In genomic region chr5:52997424-52997823, GRCh38 we compare ENCODE assay signal across 12 cellular contexts. TPM values are rescaled to one million over a fixed set of nuclear protein-coding genes. Genes with fewer than 3 reads are reported as not detected.
DNase-seq lines count a peak whose midpoint lies in the region; ATAC-seq and TF ChIP-seq lines count a peak whose summit lies in the region.
"Had no signal": no experiment of that assay in that cellular context is flagged by ENCODE, and none has a peak within 500 bp of the region (broad histone marks: within the 10 kb centered on the region; RNA-seq: fewer than 3 reads in every experiment).

No MANE protein-coding gene starts in this region.

- DNase-seq in Caki2 (ENCODE audit: low read depth) (peak; percentile 14), Panc1 (ENCODE audit: low read depth, low spot score) (no peak), foreskin keratinocyte (peak in 1 of 2 donors; percentile 14), nucleus accumbens (lab: John Stamatoyannopoulos, UW) (peak in 46 of 56 donors; percentile 1 to 87 (median 66)), cerebellum (ENCODE audit: low spot score) (no peak)
- DNase-seq in natural killer cell treated with Interleukin-12 subunit alpha and Interleukin-12 subunit beta and Interleukin-15 and Interleukin-18, amount 100 ng/mL, for 72 hours (ENCODE audit: low spot score): no peak
- no peak for DNase-seq in CD8-positive, alpha-beta memory T cell
- DNase-seq: AML-193, T-helper 9 cell had no signal

- in situ Hi-C loops in Caki2 (cut with HindIII; ENCODE audit: low pct_unique_long_range_greater_than_20kb, low sequenced_read_pairs) (no loop called here), Panc1 (cut with HindIII; ENCODE audit: low pct_unique_long_range_greater_than_20kb, low sequenced_read_pairs) (no loop called here)

- H3K27me3 Mint-ChIP-seq in natural killer cell treated with Interleukin-12 subunit alpha and Interleukin-12 subunit beta and Interleukin-15 and Interleukin-18, amount 100 ng/mL, for 72 hours: peaks cover 7 to 14% of the 10 kb centered on the region in 2 donors
- H3K27me3 Mint-ChIP-seq in CD8-positive, alpha-beta memory T cell: peaks cover 1 to 3% of the 10 kb centered on the region in 2 donors

- no peaks in the 10 kb centered on the region for H3K4me1 Mint-ChIP-seq in natural killer cell treated with Interleukin-12 subunit alpha and Interleukin-12 subunit beta and Interleukin-15 and Interleukin-18, amount 100 ng/mL, for 72 hours (ENCODE audit: low read depth in 2 of 2)
- no peaks in the 10 kb centered on the region for H3K4me1 Mint-ChIP-seq in CD8-positive, alpha-beta memory T cell

- H3K4me3 ChIP-seq in Panc1 (ENCODE audit: low read depth in 2 of 2, low read length in 2 of 2): peak overlapping the region in 1 of 2 experiments; percentile 16; a peak in 1 of 4 replicates
- H3K4me3 ChIP-seq in CD8-positive, alpha-beta memory T cell (ENCODE audit: low read length): no peak overlapping the region
- H3K4me3 ChIP-seq: thoracic aorta had no signal

- H3K9me3 Mint-ChIP-seq in natural killer cell treated with Interleukin-12 subunit alpha and Interleukin-12 subunit beta and Interleukin-15 and Interleukin-18, amount 100 ng/mL, for 72 hours: no peaks in the 10 kb centered on the region
- H3K9me3 Mint-ChIP-seq in CD8-positive, alpha-beta memory T cell: no peaks in the 10 kb centered on the region

- no peaks in the 10 kb centered on the region for H3K27me3 ChIP-seq in Panc1 (ENCODE audit: control insufficient read depth, insufficient read depth, low read length)
- no peaks in the 10 kb centered on the region for H3K27me3 ChIP-seq in foreskin keratinocyte
- no peaks in the 10 kb centered on the region for H3K27me3 ChIP-seq in CD8-positive, alpha-beta memory T cell (ENCODE audit: insufficient read depth, low read length, poor library complexity, severe bottlenecking)

- intact Hi-C loops in Panc1 (cut with micrococcal nuclease; ENCODE audit: unreplicated experiment): no loop called here

- TF ChIP-seq CTCF in Panc1 (IDR thresholded peaks at IDR 0.05) (no peak), foreskin keratinocyte (conservative IDR thresholded peaks at IDR 0.05) (no peak)

- no peaks in the 10 kb centered on the region for H3K9me3 ChIP-seq in Panc1 (ENCODE audit: control insufficient read depth, insufficient read depth, low read depth, low read length)
- no peaks in the 10 kb centered on the region for H3K9me3 ChIP-seq in CD8-positive, alpha-beta memory T cell (ENCODE audit: low read length)
- H3K9me3 ChIP-seq: neutrophil, thoracic aorta had no signal

- H3K4me3 Mint-ChIP-seq in natural killer cell treated with Interleukin-12 subunit alpha and Interleukin-12 subunit beta and Interleukin-15 and Interleukin-18, amount 100 ng/mL, for 72 hours: no peak overlapping the region
- no peak overlapping the region for H3K4me3 Mint-ChIP-seq in CD8-positive, alpha-beta memory T cell

- H3K4me1 ChIP-seq in Panc1 (ENCODE audit: control insufficient read depth, insufficient read depth, low read length) (peaks cover 38% of the 10 kb centered on the region), foreskin keratinocyte (peaks cover 68% of the 10 kb centered on the region)
- H3K4me1 ChIP-seq in CD8-positive, alpha-beta memory T cell (ENCODE audit: insufficient read depth, low read length): no peaks in the 10 kb centered on the region

- peak; percentile 58; the same call in 1 of the 2 replicates for ATAC-seq in Panc1
- ATAC-seq in foreskin keratinocyte: no peak
- no peak for ATAC-seq in natural killer cell treated with Interleukin-12 subunit alpha and Interleukin-12 subunit beta and Interleukin-15 and Interleukin-18, amount 100 ng/mL, for 72 hours
- ATAC-seq in HG02885 (IDR thresholded peaks at IDR 0.05; ENCODE audit: poor library complexity, unreplicated experiment): no peak

- H3K27ac ChIP-seq in Panc1 (ENCODE audit: low read length) (peak overlapping the region; percentile 67), foreskin keratinocyte (peak overlapping the region; percentile 6)
- no peak overlapping the region for H3K27ac ChIP-seq in CD8-positive, alpha-beta memory T cell (ENCODE audit: low read depth, low read length)
- H3K27ac ChIP-seq: neutrophil, thoracic aorta had no signal

- CTCF ChIA-PET in Panc1 (lab: Charles Lee): interaction anchor here (0.7 kb wide), 1 partner anchor 38 kb away, joined by 3 read pairs; no protein-coding TSS in a partner anchor
- CTCF ChIA-PET in CD8-positive, alpha-beta memory T cell (lab: Charles Lee): no interaction called here

- POLR2A ChIA-PET in Panc1 (lab: Charles Lee): interaction anchor here (0.6 kb wide), 1 partner anchor 32 kb away, joined by 3 read pairs; no protein-coding TSS in a partner anchor
- POLR2A ChIA-PET in CD8-positive, alpha-beta memory T cell (lab: Charles Lee): no interaction called here

- H3K36me3 Mint-ChIP-seq in natural killer cell treated with Interleukin-12 subunit alpha and Interleukin-12 subunit beta and Interleukin-15 and Interleukin-18, amount 100 ng/mL, for 72 hours: no peaks in the 10 kb centered on the region
- no peaks in the 10 kb centered on the region for H3K36me3 Mint-ChIP-seq in CD8-positive, alpha-beta memory T cell

- no TSS peak for BruUV-seq in Panc1 (replicated peaks; lab: Mats Ljungman, UMichigan)

- H3K27ac Mint-ChIP-seq in natural killer cell treated with Interleukin-12 subunit alpha and Interleukin-12 subunit beta and Interleukin-15 and Interleukin-18, amount 100 ng/mL, for 72 hours: no peak overlapping the region
- H3K27ac Mint-ChIP-seq in CD8-positive, alpha-beta memory T cell: no peak overlapping the region

- no peaks in the 10 kb centered on the region for H3K36me3 ChIP-seq in Panc1 (ENCODE audit: control insufficient read depth, insufficient read depth, low read length)
- no peaks in the 10 kb centered on the region for H3K36me3 ChIP-seq in CD8-positive, alpha-beta memory T cell (ENCODE audit: insufficient read depth, low read length)
- H3K36me3 ChIP-seq: neutrophil, thoracic aorta had no signal

RNA-seq across cellular contexts. Expression of gene ITGA2, which starts 8.3 kb away (rescaled TPM):
- 1.8 and 1.9 TPM in 2 replicates for total RNA-seq in Caki2 (2014; rRNA removed; shearing (Covaris generic); ENCODE audit: low replicate concordance)
- total RNA-seq in Panc1 (2021; ENCODE audit: unreplicated experiment): 41.8 TPM
- polyA plus RNA-seq in Panc1 (2012; ENCODE audit: insufficient read length): 10.0 TPM
- total RNA-seq in foreskin keratinocyte: 78.7 and 140 TPM in 2 replicates
- 9.1 and 14.7 TPM in 2 replicates for polyA plus RNA-seq in foreskin keratinocyte
- total RNA-seq in natural killer cell treated with Interleukin-12 subunit alpha and Interleukin-12 subunit beta and Interleukin-15 and Interleukin-18, amount 100 ng/mL, for 72 hours: under 1 TPM; 0.10 to 0.17 TPM
- 1 to 10 TPM; 2.7 to 2.8 TPM for total RNA-seq in CD8-positive, alpha-beta memory T cell
- 0.51 TPM for polyA plus RNA-seq in CD8-positive, alpha-beta memory T cell
- 1.1 TPM for total RNA-seq in cerebellum

Comparison
In these comparisons a context has a peak if more than half of its experiments do, and no peak if none do; other contexts are left out.
1. DNase-seq: peak in Caki2 (single experiment) and nucleus accumbens (46 of 56); none in Panc1 (single experiment), natural killer cell treated with Interleukin-12 subunit alpha and Interleukin-12 subunit beta and Interleukin-15 and Interleukin-18, amount 100 ng/mL, for 72 hours (single experiment), CD8-positive, alpha-beta memory T cell (0 of 5) and cerebellum (single experiment).
2. RNA of gene ITGA2, which starts 8.3 kb away (total RNA-seq): 78.7 to 140 TPM in foreskin keratinocyte and 41.8 TPM in Panc1 (single experiment); 2.7 to 2.8 TPM in CD8-positive, alpha-beta memory T cell, 1.8 to 1.9 TPM in Caki2, 1.1 TPM in cerebellum (single experiment) and 0.10 to 0.17 TPM in natural killer cell treated with Interleukin-12 subunit alpha and Interleukin-12 subunit beta and Interleukin-15 and Interleukin-18, amount 100 ng/mL, for 72 hours; every median in the first group is over 10 times any median in the second.